ENCODE assay signal across 25 cellular contexts in genomic region chr18:39313992-39314391, GRCh38.
DNase-seq lines count a peak whose midpoint lies in the region; ATAC-seq, FAIRE-seq and TF ChIP-seq lines count a peak whose summit lies in the region.
"Had no signal": no experiment of that assay in that cellular context is flagged by ENCODE, and none has a peak within 500 bp of the region (broad histone marks: within the 10 kb centered on the region; RNA-seq: fewer than 3 reads in every experiment).

No MANE protein-coding gene starts in this region.

- H3K27me3 Mint-ChIP-seq in activated CD4-positive, alpha-beta T cell treated with anti-CD3 and anti-CD28 coated beads for 36 hours: no peaks in the 10 kb centered on the region
- H3K27me3 Mint-ChIP-seq: activated naive CD8-positive, alpha-beta T cell treated with anti-CD3 and anti-CD28 coated beads for 36 hours; natural killer cell treated with Interleukin-12 subunit alpha and Interleukin-12 subunit beta and Interleukin-15 and Interleukin-18, amount 100 ng/mL, for 72 hours had no signal

- TF ChIP-seq POLR2A in testis (IDR thresholded peaks at IDR 0.05): no peak

- H3K4me1 Mint-ChIP-seq in activated CD4-positive, alpha-beta T cell treated with anti-CD3 and anti-CD28 coated beads for 36 hours: no peaks in the 10 kb centered on the region
- H3K4me1 Mint-ChIP-seq: activated naive CD8-positive, alpha-beta T cell treated with anti-CD3 and anti-CD28 coated beads for 36 hours had no signal

- ATAC-seq in activated CD4-positive, alpha-beta T cell treated with anti-CD3 and anti-CD28 coated beads for 36 hours: no peak
- ATAC-seq in HG03521 (IDR thresholded peaks at IDR 0.05; ENCODE audit: unreplicated experiment): no peak
- ATAC-seq: left lung; natural killer cell treated with Interleukin-12 subunit alpha and Interleukin-12 subunit beta and Interleukin-15 and Interleukin-18, amount 100 ng/mL, for 72 hours; sciatic nerve had no signal

- CTCF ChIA-PET in activated CD4-positive, alpha-beta T cell treated with anti-CD3 and anti-CD28 coated beads for 36 hours (lab: Charles Lee): no interaction called here

- peak; percentile 27 for FAIRE-seq in islet of Langerhans (lab: Jason Lieb, UNC)
- FAIRE-seq: astrocyte, H1 had no signal

- H3K9me3 ChIP-seq in testis: no peaks in the 10 kb centered on the region
- H3K9me3 ChIP-seq: SK-N-SH had no signal

- no peaks in the 10 kb centered on the region for H3K9me3 Mint-ChIP-seq in activated CD4-positive, alpha-beta T cell treated with anti-CD3 and anti-CD28 coated beads for 36 hours (ENCODE audit: low read depth)
- H3K9me3 Mint-ChIP-seq: activated naive CD8-positive, alpha-beta T cell treated with anti-CD3 and anti-CD28 coated beads for 36 hours; activated T-helper 2 cell treated with anti-CD3 and anti-CD28 coated beads, Interferon-gamma antibody, Interleukin-2, Interleukin-4, amounts not matched to agents 10 μg/mL and 5 μg/mL and 100 μg/mL, durations not matched to agents 14 hours and 24 hours and 36 hours had no signal

- intact Hi-C loops in activated CD4-positive, alpha-beta T cell treated with anti-CD3 and anti-CD28 coated beads for 36 hours (cut with DNase I, micrococcal nuclease): no loop called here
- intact Hi-C loops in testis (cut with DNase I; ENCODE audit: low total_unique reads): no loop called here

- H3K4me3 ChIP-seq in testis: no peak overlapping the region
- H3K4me3 ChIP-seq: left lung had no signal

- H3K36me3 Mint-ChIP-seq in activated CD4-positive, alpha-beta T cell treated with anti-CD3 and anti-CD28 coated beads for 36 hours (ENCODE audit: low read depth): no peaks in the 10 kb centered on the region
- H3K36me3 Mint-ChIP-seq: activated naive CD8-positive, alpha-beta T cell treated with anti-CD3 and anti-CD28 coated beads for 36 hours; natural killer cell treated with Interleukin-12 subunit alpha and Interleukin-12 subunit beta and Interleukin-15 and Interleukin-18, amount 100 ng/mL, for 72 hours had no signal

- H3K27ac ChIP-seq in testis: no peak overlapping the region
- H3K27ac ChIP-seq: dorsolateral prefrontal cortex, epithelial cell of prostate, KMS-11, left lung, parathyroid adenoma had no signal

- DNase-seq in DMS153 (lab: John Stamatoyannopoulos, UW) (peak; percentile 89), NCI-H1417 treated with DMSO at 0.1 percent for 48 hours (lab: John Stamatoyannopoulos, UW) (peak; percentile 84), NCI-H69 (lab: John Stamatoyannopoulos, UW) (peak; percentile 99), testis (no peak)
- DNase-seq in activated CD4-positive, alpha-beta T cell treated with anti-CD3 and anti-CD28 coated beads for 36 hours: no peak
- DNase-seq in central memory CD4-positive, alpha-beta T cell: no peak
- DNase-seq: activated CD8-positive, alpha-beta memory T cell treated with anti-CD3 and anti-CD28 coated beads, Interleukin-2, amount 50 U/mL, for 48 hours; activated naive CD8-positive, alpha-beta T cell treated with anti-CD3 and anti-CD28 coated beads for 36 hours; C1 segment of cervical spinal cord; dorsolateral prefrontal cortex; head of caudate nucleus; left lung; NCI-H226; SK-N-SH; substantia nigra had no signal

- no peak overlapping the region for H3K4me3 Mint-ChIP-seq in activated CD4-positive, alpha-beta T cell treated with anti-CD3 and anti-CD28 coated beads for 36 hours
- H3K4me3 Mint-ChIP-seq: activated naive CD8-positive, alpha-beta T cell treated with anti-CD3 and anti-CD28 coated beads for 36 hours; natural killer cell treated with Interleukin-12 subunit alpha and Interleukin-12 subunit beta and Interleukin-15 and Interleukin-18, amount 100 ng/mL, for 72 hours had no signal

- POLR2A ChIA-PET in activated CD4-positive, alpha-beta T cell treated with anti-CD3 and anti-CD28 coated beads for 36 hours (lab: Charles Lee): no interaction called here

- no peaks in the 10 kb centered on the region for H3K4me1 ChIP-seq in testis
- H3K4me1 ChIP-seq: left lung, parathyroid adenoma had no signal

- H3K27me3 ChIP-seq in testis: no peaks in the 10 kb centered on the region
- H3K27me3 ChIP-seq: dorsolateral prefrontal cortex, left lung had no signal

- WGBS in testis, 2 donors: 72 to 81% methylated on average over 4 of the region's 4 CpGs

- no peak overlapping the region for H3K27ac Mint-ChIP-seq in activated CD4-positive, alpha-beta T cell treated with anti-CD3 and anti-CD28 coated beads for 36 hours
- H3K27ac Mint-ChIP-seq: activated naive CD8-positive, alpha-beta T cell treated with anti-CD3 and anti-CD28 coated beads for 36 hours; activated T-helper 2 cell treated with anti-CD3 and anti-CD28 coated beads, Interferon-gamma antibody, Interleukin-2, Interleukin-4, amounts not matched to agents 10 μg/mL and 5 μg/mL and 100 μg/mL, durations not matched to agents 14 hours and 24 hours and 36 hours; natural killer cell treated with Interleukin-12 subunit alpha and Interleukin-12 subunit beta and Interleukin-15 and Interleukin-18, amount 100 ng/mL, for 72 hours had no signal

- H3K36me3 ChIP-seq in testis (ENCODE audit: low read depth, missing control alignments): no peaks in the 10 kb centered on the region
- H3K36me3 ChIP-seq: left lung had no signal

- no peak for TF ChIP-seq CTCF in testis (IDR thresholded peaks at IDR 0.05)

Comparison
In these comparisons a context has a peak if more than half of its experiments do, and no peak if none do; other contexts are left out.
1. DNase-seq: peak in DMS153 (single experiment), NCI-H1417 treated with DMSO at 0.1 percent for 48 hours (single experiment) and NCI-H69 (single experiment); none in activated CD4-positive, alpha-beta T cell treated with anti-CD3 and anti-CD28 coated beads for 36 hours (single experiment), testis (single experiment) and central memory CD4-positive, alpha-beta T cell (single experiment).